ENCODE assay signal across 12 cellular contexts in genomic region chr13:36130168-36130541, GRCh38. TPM values are rescaled to one million over a fixed set of nuclear protein-coding genes. Genes with fewer than 3 reads are reported as not detected.
A peak's percentile ranks its signal among the peaks of the same experiment; 100 is the strongest.
DNase-seq lines count a peak whose midpoint lies in the region; ATAC-seq and TF ChIP-seq lines count a peak whose summit lies in the region.
"Had no signal": no experiment of that assay in that cellular context is flagged by ENCODE, and none has a peak within 500 bp of the region (broad histone marks: within the 10 kb centered on the region; RNA-seq: fewer than 3 reads in every experiment).

No MANE protein-coding gene starts in this region.

- H3K4me1 ChIP-seq in HUES64 (ENCODE audit: insufficient read depth, low read length) (no peaks in the 10 kb centered on the region), ascending aorta (no peaks in the 10 kb centered on the region), skeletal muscle satellite cell (ENCODE audit: control insufficient read depth, insufficient read depth, low read length) (peaks cover 10% of the 10 kb centered on the region)

- H3K27me3 ChIP-seq in HUES64 (ENCODE audit: insufficient read depth, low read length) = peaks cover 59% of the 10 kb centered on the region
- no peaks in the 10 kb centered on the region for H3K27me3 ChIP-seq in ascending aorta
- peaks cover 57% of the 10 kb centered on the region for H3K27me3 ChIP-seq in skeletal muscle satellite cell (ENCODE audit: control insufficient read depth, insufficient read depth, low read length)

- H3K36me3 ChIP-seq in HUES64 (ENCODE audit: insufficient read depth, low read length) (no peaks in the 10 kb centered on the region), ascending aorta (no peaks in the 10 kb centered on the region), skeletal muscle satellite cell (ENCODE audit: insufficient read depth, low read length) (no peaks in the 10 kb centered on the region)

- WGBS in HUES64 = 16% methylated on average over 13 of the region's 13 CpGs

- no peaks in the 10 kb centered on the region for H3K36me3 Mint-ChIP-seq in stimulated activated effector memory CD8-positive, alpha-beta T cell treated with anti-CD3 and anti-CD28 coated beads, Interleukin-12 subunit alpha, Interleukin-12 subunit beta, amount 100 ng/mL, for 72 hours

- no peak overlapping the region for H3K27ac Mint-ChIP-seq in stimulated activated effector memory CD8-positive, alpha-beta T cell treated with anti-CD3 and anti-CD28 coated beads, Interleukin-12 subunit alpha, Interleukin-12 subunit beta, amount 100 ng/mL, for 72 hours

- TF ChIP-seq CTCF in ascending aorta (IDR thresholded peaks at IDR 0.05) = no peak

- no peak for ATAC-seq in stimulated activated effector memory CD8-positive, alpha-beta T cell treated with anti-CD3 and anti-CD28 coated beads, Interleukin-12 subunit alpha, Interleukin-12 subunit beta, amount 100 ng/mL, for 72 hours

- no peaks in the 10 kb centered on the region for H3K4me1 Mint-ChIP-seq in stimulated activated effector memory CD8-positive, alpha-beta T cell treated with anti-CD3 and anti-CD28 coated beads, Interleukin-12 subunit alpha, Interleukin-12 subunit beta, amount 100 ng/mL, for 72 hours

- H3K9me3 ChIP-seq in HUES64 (ENCODE audit: insufficient read depth, low read depth, low read length) (no peaks in the 10 kb centered on the region), ascending aorta (no peaks in the 10 kb centered on the region), skeletal muscle satellite cell (replicated peaks; ENCODE audit: low read length) (no peaks in the 10 kb centered on the region)

- DNase-seq in ascending aorta (ENCODE audit: low spot score in 2 of 2) = no peak
- no peak for DNase-seq in posterior vena cava (ENCODE audit: low spot score)
- DNase-seq in stimulated activated effector memory CD8-positive, alpha-beta T cell treated with anti-CD3 and anti-CD28 coated beads, Interleukin-12 subunit alpha, Interleukin-12 subunit beta, amount 100 ng/mL, for 72 hours (ENCODE audit: low spot score in 2 of 2) = no peak
- DNase-seq in NCI-H187 treated with DMSO at 0.1 percent for 48 hours (lab: John Stamatoyannopoulos, UW) = no peak
- DNase-seq in D341Med (ENCODE audit: low spot score) = no peak
- DNase-seq: cerebellar nuclear complex; GDM1; stimulated activated CD4-positive, alpha-beta T cell treated with anti-CD3 and anti-CD28 coated beads, Interleukin-4, amount 100 ng/mL, for 1 hour had no signal

- H3K4me3 ChIP-seq in HUES64 (ENCODE audit: low read length) (peak overlapping the region; percentile 56), ascending aorta (peak overlapping the region; percentile 68 to 70), iPS-11a (ENCODE audit: low read depth, low read length) (peak overlapping the region; percentile 71), skeletal muscle satellite cell (ENCODE audit: low read length) (peak overlapping the region; percentile 62)

- H3K9ac ChIP-seq in HUES64 (ENCODE audit: low read depth, low read length) = peak overlapping the region; percentile 23
- H3K9ac ChIP-seq in skeletal muscle satellite cell (ENCODE audit: low read depth, low read length) = no peak overlapping the region

- no peak overlapping the region for H3K4me3 Mint-ChIP-seq in stimulated activated effector memory CD8-positive, alpha-beta T cell treated with anti-CD3 and anti-CD28 coated beads, Interleukin-12 subunit alpha, Interleukin-12 subunit beta, amount 100 ng/mL, for 72 hours

- peaks cover 6% of the 10 kb centered on the region for H3K9me3 Mint-ChIP-seq in stimulated activated effector memory CD8-positive, alpha-beta T cell treated with anti-CD3 and anti-CD28 coated beads, Interleukin-12 subunit alpha, Interleukin-12 subunit beta, amount 100 ng/mL, for 72 hours

- H3K27ac ChIP-seq in HUES64 (ENCODE audit: low read depth, low read length) (no peak overlapping the region), ascending aorta (no peak overlapping the region)

- peak overlapping the region; percentile 75 for H3K4me2 ChIP-seq in skeletal muscle satellite cell (ENCODE audit: low read length)

- intact Hi-C loops in ascending aorta (cut with DNase I) = no loop called here
- intact Hi-C loops in posterior vena cava (cut with DNase I) = loop anchor here in 1 of 2 donors (10.0 kb wide), 1 partner anchor 135 kb away; no protein-coding TSS in a partner anchor

RNA-seq across cellular contexts. Expression of gene DCLK1, which starts 1.0 kb away (rescaled TPM):
- 29.1 TPM for polyA plus RNA-seq in HUES64 (2013, experiment 1 of 2)
- polyA plus RNA-seq in HUES64 (2013, experiment 2 of 2) = 27.1 TPM
- total RNA-seq in ascending aorta (22.6 TPM), posterior vena cava (100 to 1,000 TPM in 1 of 2 donors, 10 to 100 TPM in 1; 64.4 to 112 TPM)
- total RNA-seq in skeletal muscle satellite cell (2012; rRNA removed) = 28.4 and 88.2 TPM in 2 replicates
- total RNA-seq: activated CD8-positive, alpha-beta memory T cell treated with anti-CD3 and anti-CD28 coated beads for 36 hours had no signal
